Comparison of ENCODE assay signal across 18 cellular contexts in the genomic region with DNA sequence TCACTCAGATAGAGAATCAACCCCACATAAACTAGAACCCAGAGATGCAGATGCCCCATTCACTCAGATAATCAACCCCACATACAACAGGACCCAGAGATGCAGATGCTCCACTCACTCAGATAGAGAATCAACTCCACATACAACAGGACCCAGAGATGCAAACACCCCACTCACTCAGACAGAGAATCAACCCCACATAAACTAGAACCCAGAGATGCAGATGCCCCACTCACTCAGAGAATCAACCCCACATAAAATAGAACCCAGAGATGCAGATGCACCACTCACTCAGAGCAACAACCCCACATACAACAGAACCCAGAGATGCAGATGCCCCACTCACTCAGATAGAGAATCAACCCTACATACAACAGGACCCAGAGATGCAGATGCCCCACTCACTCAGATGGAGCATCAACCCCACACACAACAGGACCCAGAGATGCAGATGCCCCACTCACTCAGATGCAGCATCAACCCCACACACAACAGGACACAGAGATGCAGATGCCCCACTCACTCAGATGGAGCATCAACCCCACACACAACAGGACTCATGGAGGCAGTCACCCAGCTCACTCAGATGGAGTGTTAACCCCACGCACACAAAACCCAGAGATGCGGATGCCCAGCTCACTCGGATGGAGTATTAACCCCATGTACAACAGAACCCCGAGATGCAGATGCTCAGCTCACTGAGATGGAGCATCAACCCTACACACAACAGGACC.
"Had no signal": no experiment of that assay in that cellular context is flagged by ENCODE, and none has a peak within 500 bp of the region (broad histone marks: within the 10 kb centered on the region; RNA-seq: fewer than 3 reads in every experiment).

No MANE protein-coding gene starts in this region.

- H3K9me3 ChIP-seq: psoas muscle, right lobe of liver had no signal

- H3K4me3 ChIP-seq: heart left ventricle, psoas muscle, right lobe of liver, thoracic aorta had no signal

- ATAC-seq: effector memory CD8-positive, alpha-beta T cell; heart left ventricle; psoas muscle; right lobe of liver; stimulated activated memory B cell treated with anti-CD40 and anti-IgM and Interleukin-4, amounts not matched to agents 10 μg/mL and 1 μg/mL and 100 μg/mL, for 72 hours; stimulated activated naive CD8-positive, alpha-beta T cell treated with anti-CD3 and anti-CD28 coated beads, Interleukin-15, amount 100 ng/mL, for 72 hours had no signal

- H3K27me3 Mint-ChIP-seq: effector memory CD8-positive, alpha-beta T cell; naive B cell; stimulated activated memory B cell treated with anti-CD40 and anti-IgM and Interleukin-4, amounts not matched to agents 10 μg/mL and 1 μg/mL and 100 μg/mL, for 72 hours; stimulated activated naive CD8-positive, alpha-beta T cell treated with anti-CD3 and anti-CD28 coated beads, Interleukin-15, amount 100 ng/mL, for 72 hours had no signal

- H3K4me3 Mint-ChIP-seq: dendritic cell treated with granulocyte-macrophage colony-stimulating factor and Interleukin-4, amounts not matched to agents 40 ng/mL and 50 ng/mL, for 4 days; effector memory CD8-positive, alpha-beta T cell; stimulated activated memory B cell treated with anti-CD40 and anti-IgM and Interleukin-4, amounts not matched to agents 10 μg/mL and 1 μg/mL and 100 μg/mL, for 72 hours; stimulated activated naive CD8-positive, alpha-beta T cell treated with anti-CD3 and anti-CD28 coated beads, Interleukin-15, amount 100 ng/mL, for 72 hours had no signal

- H3K27ac Mint-ChIP-seq: dendritic cell treated with granulocyte-macrophage colony-stimulating factor and Interleukin-4, amounts not matched to agents 40 ng/mL and 50 ng/mL, for 4 days; stimulated activated memory B cell treated with anti-CD40 and anti-IgM and Interleukin-4, amounts not matched to agents 10 μg/mL and 1 μg/mL and 100 μg/mL, for 72 hours; stimulated activated naive CD8-positive, alpha-beta T cell treated with anti-CD3 and anti-CD28 coated beads, Interleukin-15, amount 100 ng/mL, for 72 hours had no signal

- DNase-seq: effector memory CD8-positive, alpha-beta T cell; erythroblast; foreskin melanocyte; heart left ventricle; hippocampal formation; mesendoderm; naive B cell; psoas muscle; retina; right lobe of liver; stimulated activated CD4-positive, alpha-beta T cell treated with anti-CD3 and anti-CD28 coated beads, Interleukin-4, amount 100 ng/mL, for 24 hours; stimulated activated naive CD8-positive, alpha-beta T cell treated with anti-CD3 and anti-CD28 coated beads, Interleukin-15, amount 100 ng/mL, for 72 hours; substantia nigra; trophoblast cell had no signal

- H3K27ac ChIP-seq: heart left ventricle, neutrophil, psoas muscle, right lobe of liver, thoracic aorta had no signal

- H3K27me3 ChIP-seq: right lobe of liver had no signal

- H3K4me1 ChIP-seq: psoas muscle, right lobe of liver had no signal
